ENCODE assay signal across 8 cellular contexts in genomic region chr12:10749700-10750384, GRCh38. TPM values are rescaled to one million over a fixed set of nuclear protein-coding genes. Genes with fewer than 3 reads are reported as not detected.
DNase-seq lines count a peak whose midpoint lies in the region; ATAC-seq and TF ChIP-seq lines count a peak whose summit lies in the region.

No MANE protein-coding gene starts in this region.

- TF ChIP-seq CTCF in choroid plexus epithelial cell (conservative IDR thresholded peaks at IDR 0.05; ENCODE audit: low read depth, low read length): peak; percentile 94

- ATAC-seq in GM18867 (IDR thresholded peaks at IDR 0.05; ENCODE audit: unreplicated experiment) (peak; percentile 95), HG03139 (IDR thresholded peaks at IDR 0.05; ENCODE audit: unreplicated experiment) (peak; percentile 94), left colon (peak; percentile 90)

- peak overlapping the region; percentile 36 for H3K4me3 ChIP-seq in choroid plexus epithelial cell (ENCODE audit: low read depth, low read length)

- intact Hi-C loops in left colon (cut with DNase I, micrococcal nuclease): no loop called here

- DNase-seq in AG08395 (ENCODE audit: low spot score) (peak; percentile 88), NCI-H345 (lab: John Stamatoyannopoulos, UW) (peak; percentile 80), choroid plexus epithelial cell (ENCODE audit: low read depth) (peak; percentile 97), left colon (peak; percentile 61 to 68)
- peak; percentile 39 for DNase-seq in activated CD4-positive, CD25-positive, alpha-beta regulatory T cell treated with anti-CD3 and anti-CD28 coated beads, Interleukin-2, amount 50 U/mL, for 72 hours
- peak; percentile 59 to 67 for DNase-seq in stimulated activated CD4-positive, alpha-beta T cell treated with anti-CD3 and anti-CD28 coated beads, Interleukin-2, amount 100 ng/mL, for 24 hours

RNA-seq across cellular contexts. Expression of gene YBX3, which starts 26.7 kb away (rescaled TPM):
- total RNA-seq in left colon: 100 to 1,000 TPM; 140 to 146 TPM

RNA-seq across cellular contexts. Expression of gene TAS2R7, which starts 52.6 kb away (rescaled TPM):
- total RNA-seq in left colon: not detected

RNA-seq across cellular contexts. Expression of gene TAS2R8, which starts 57.2 kb away (rescaled TPM):
- total RNA-seq in left colon: not detected

Comparison
In these comparisons a context has a peak if more than half of its experiments do, and no peak if none do; other contexts are left out.
1. Peak in every context shown above with its lines: DNase-seq, ATAC-seq and H3K4me3 ChIP-seq.
2. DNase-seq: peak in every context shown above with its lines; median percentile 97 in choroid plexus epithelial cell; 88 in AG08395; 80 in NCI-H345; 64 in left colon; 63 in stimulated activated CD4-positive, alpha-beta T cell treated with anti-CD3 and anti-CD28 coated beads, Interleukin-2, amount 100 ng/mL, for 24 hours; 39 in activated CD4-positive, CD25-positive, alpha-beta regulatory T cell treated with anti-CD3 and anti-CD28 coated beads, Interleukin-2, amount 50 U/mL, for 72 hours.